In genomic region chr19:43463381-43464088, GRCh38 we compare ENCODE assay signal across 8 cellular contexts. TPM values are rescaled to one million over a fixed set of nuclear protein-coding genes. Genes with fewer than 3 reads are reported as not detected.
DNase-seq lines count a peak whose midpoint lies in the region; ATAC-seq, FAIRE-seq and TF ChIP-seq lines count a peak whose summit lies in the region.

No MANE protein-coding gene starts in this region.

- in situ Hi-C loops in astrocyte of the cerebellum (cut with HindIII; ENCODE audit: low sequenced_read_pairs) = no loop called here

- H3K27me3 ChIP-seq in hepatocyte = no peaks in the 10 kb centered on the region
- H3K27me3 ChIP-seq in vagina = no peaks in the 10 kb centered on the region

- peak overlapping the region; percentile 94 for H2AFZ ChIP-seq in hepatocyte

- intact Hi-C loops in vagina (cut with DNase I) = loop anchor here (5.0 kb wide), 1 partner anchor 39 kb away; the partner anchor contains the start of gene PHLDB3

- peak; percentile 85 for ATAC-seq in HG02798 (IDR thresholded peaks at IDR 0.05; ENCODE audit: poor library complexity, unreplicated experiment)

- DNase-seq in GM12892 (ENCODE audit: insufficient read length) = peak; percentile 90
- DNase-seq in NCI-H1417 treated with DMSO at 0.1 percent for 48 hours (lab: John Stamatoyannopoulos, UW) = peak; percentile 57
- peak; percentile 100 for DNase-seq in T-helper 9 cell
- peak; percentile 52 for DNase-seq in astrocyte of the cerebellum (ENCODE audit: low read depth)
- peak; percentile 98 for DNase-seq in hepatocyte (ENCODE audit: low spot score)
- peak; percentile 77 for DNase-seq in renal cortical epithelial cell (ENCODE audit: low read depth)
- DNase-seq in vagina (ENCODE audit: extremely low spot score in 2 of 2) = peak; percentile 98 to 99

- no peaks in the 10 kb centered on the region for H3K9me2 ChIP-seq in hepatocyte (replicated peaks; ENCODE audit: insufficient read depth)

- H3K4me2 ChIP-seq in hepatocyte = peak overlapping the region; percentile 84

- H3K79me2 ChIP-seq in hepatocyte = no peaks in the 10 kb centered on the region

- FAIRE-seq in GM12892 (lab: Jason Lieb, UNC) = peak; percentile 92

- H3K4me3 ChIP-seq in astrocyte of the cerebellum (ENCODE audit: low read depth, low read length) (peak overlapping the region; percentile 48), hepatocyte (peak overlapping the region; percentile 92), vagina (peak overlapping the region; percentile 61 to 70)

- H3K27ac ChIP-seq in hepatocyte (peak overlapping the region; percentile 56), vagina (peak overlapping the region; percentile 90)

- H3K9me3 ChIP-seq in hepatocyte (ENCODE audit: low read depth) (no peaks in the 10 kb centered on the region), vagina (no peaks in the 10 kb centered on the region)

- under 1% methylated on average over 38 of the region's 54 CpGs for WGBS in hepatocyte (ENCODE audit: low lambda C conversion rate, missing lambda C conversion rate)

- H3K36me3 ChIP-seq in hepatocyte (replicated peaks; ENCODE audit: insufficient read depth, low read depth) (no peaks in the 10 kb centered on the region), vagina (peaks cover 0 to 5% of the 10 kb centered on the region in 2 donors)

- TF ChIP-seq CTCF in astrocyte of the cerebellum (IDR thresholded peaks at IDR 0.05; ENCODE audit: low read depth, low read length, missing control alignments) (no peak), hepatocyte (IDR thresholded peaks at IDR 0.05; ENCODE audit: poor library complexity) (no peak), vagina (IDR thresholded peaks at IDR 0.05) (no peak)

- no peaks in the 10 kb centered on the region for H3K4me1 ChIP-seq in hepatocyte (ENCODE audit: insufficient read depth)
- peaks cover 20% of the 10 kb centered on the region for H3K4me1 ChIP-seq in vagina

- TF ChIP-seq POLR2A in GM12892 (IDR thresholded peaks at IDR 0.05; ENCODE audit: low read depth, low read length) (no peak), vagina (IDR thresholded peaks at IDR 0.05) (peak in 1 of 2 donors; percentile 63)

- no peaks in the 10 kb centered on the region for H4K20me1 ChIP-seq in hepatocyte (ENCODE audit: insufficient read depth, poor library complexity, severe bottlenecking)

RNA-seq across cellular contexts. Expression of gene LYPD3, which starts 1.9 kb away (rescaled TPM):
- polyA plus RNA-seq in GM12892 (2012; ENCODE audit: missing spikeins) = 0.15 TPM
- total RNA-seq in hepatocyte = 4.6 and 4.8 TPM in 2 replicates
- polyA plus RNA-seq in hepatocyte = 13.2 and 13.5 TPM in 2 replicates
- 0.20 TPM in 1 of 2 replicates, not detected in the other for total RNA-seq in renal cortical epithelial cell
- total RNA-seq in vagina = 247 TPM

RNA-seq across cellular contexts. Expression of gene PHLDB3, which starts 41.0 kb away (rescaled TPM):
- 5.4 TPM for polyA plus RNA-seq in GM12892 (2012; ENCODE audit: missing spikeins)
- total RNA-seq in hepatocyte (22.2 and 24.9 TPM in 2 replicates), renal cortical epithelial cell (9.6 and 12.3 TPM in 2 replicates), vagina (24.3 TPM)
- 23.4 and 29.0 TPM in 2 replicates for polyA plus RNA-seq in hepatocyte

RNA-seq across cellular contexts. Expression of gene TEX101, which starts 48.8 kb away (rescaled TPM):
- not detected for polyA plus RNA-seq in GM12892 (2012; ENCODE audit: missing spikeins)
- total RNA-seq in hepatocyte (not detected in 2 replicates), renal cortical epithelial cell (not detected in 2 replicates), vagina (not detected)
- not detected in 2 replicates for polyA plus RNA-seq in hepatocyte

Comparison
In these comparisons a context has a peak if more than half of its experiments do, and no peak if none do; other contexts are left out.
1. Peak in every context shown above with its lines: DNase-seq, ATAC-seq, H3K4me3 ChIP-seq and H3K27ac ChIP-seq.
2. RNA of gene LYPD3, which starts 1.9 kb away (total RNA-seq): 247 TPM in vagina (single experiment); 4.6 to 4.8 TPM in hepatocyte and 0.20 TPM in renal cortical epithelial cell; every median in the first group is over 10 times any median in the second.